ENCODE assay signal across 16 cellular contexts in genomic region chr14:101347893-101348777, GRCh38.
DNase-seq lines count a peak whose midpoint lies in the region; ATAC-seq and TF ChIP-seq lines count a peak whose summit lies in the region.
"Had no signal": no experiment of that assay in that cellular context is flagged by ENCODE, and none has a peak within 500 bp of the region (broad histone marks: within the 10 kb centered on the region; RNA-seq: fewer than 3 reads in every experiment).

No MANE protein-coding gene starts in this region.

- no peak overlapping the region for H4K91ac ChIP-seq in neuronal stem cell (ENCODE audit: low read depth, low read length, poor library complexity)

- no peaks in the 10 kb centered on the region for H3K4me1 Mint-ChIP-seq in type B pancreatic cell (ENCODE audit: unreplicated experiment)
- H3K4me1 Mint-ChIP-seq: CD8-positive, alpha-beta memory T cell had no signal

- H3K27ac Mint-ChIP-seq in type B pancreatic cell, result no peak overlapping the region
- H3K27ac Mint-ChIP-seq: CD8-positive, alpha-beta memory T cell had no signal

- H3K4me2 ChIP-seq in neuronal stem cell (ENCODE audit: insufficient read depth, low read length, poor library complexity, severe bottlenecking), result no peak overlapping the region
- H3K4me2 ChIP-seq: BLaER1 had no signal

- no peak overlapping the region for H2BK5ac ChIP-seq in neuronal stem cell (ENCODE audit: low read length)

- H4K8ac ChIP-seq in neuronal stem cell (ENCODE audit: low read depth, low read length), result no peak overlapping the region

- H3K4me1 ChIP-seq in neuronal stem cell (ENCODE audit: control insufficient read depth in 2 of 2, insufficient read depth in 1 of 2, low read depth in 1 of 2, low read length in 2 of 2), result no peaks in the 10 kb centered on the region
- H3K4me1 ChIP-seq: BLaER1, Caco-2 had no signal

- H3K9me3 ChIP-seq in neuronal stem cell (replicated peaks in 1 of 2; ENCODE audit: control insufficient read depth in 2 of 2, insufficient read depth in 1 of 2, low read depth in 1 of 2, low read length in 2 of 2), result peaks cover 0 to 4% of the 10 kb centered on the region in 2 donors

- peak overlapping the region; percentile 57 for H2AK5ac ChIP-seq in neuronal stem cell (ENCODE audit: low read depth, low read length)

- no peak overlapping the region for H2AFZ ChIP-seq in neuronal stem cell (ENCODE audit: low read length)
- H2AFZ ChIP-seq: GM23248 had no signal

- no CpG with 5 or more reads among the region's 8 CpGs for WGBS in neuronal stem cell (ENCODE audit: extremely low coverage in 2 of 2, insufficient read length in 2 of 2, insufficient replicate concordance in 1 of 2), 2 donors

- H3K18ac ChIP-seq in neuronal stem cell (ENCODE audit: low read length), result peak overlapping the region; percentile 35

- no peak overlapping the region for H3K9ac ChIP-seq in neuronal stem cell (ENCODE audit: low read depth, low read length, poor library complexity)
- H3K9ac ChIP-seq: BLaER1, GM23248 had no signal

- H3K79me1 ChIP-seq in neuronal stem cell (ENCODE audit: low read depth, low read length), result no peaks in the 10 kb centered on the region

- H3K27ac ChIP-seq in neuronal stem cell (replicated peaks; ENCODE audit: low read length) (no peak overlapping the region), brain microvascular endothelial cell (no peak overlapping the region)
- H3K27ac ChIP-seq: BLaER1, GM23248 had no signal

- H2BK15ac ChIP-seq in neuronal stem cell (ENCODE audit: low read length), result peak overlapping the region; percentile 75

- H3K23ac ChIP-seq in neuronal stem cell (ENCODE audit: low read depth, low read length, poor library complexity), result no peak overlapping the region

- H3K4me3 Mint-ChIP-seq in type B pancreatic cell, result no peak overlapping the region
- H3K4me3 Mint-ChIP-seq: CD8-positive, alpha-beta memory T cell had no signal

- no peak for ATAC-seq in GM18909 (IDR thresholded peaks at IDR 0.05; ENCODE audit: poor library complexity, unreplicated experiment)

- no peak overlapping the region for H3K14ac ChIP-seq in neuronal stem cell (ENCODE audit: low read length)

- no peaks in the 10 kb centered on the region for H3K9me3 Mint-ChIP-seq in type B pancreatic cell

- no peak overlapping the region for H2BK120ac ChIP-seq in neuronal stem cell (ENCODE audit: low read depth, low read length)

- peak overlapping the region; percentile 7 for H2BK12ac ChIP-seq in neuronal stem cell (ENCODE audit: low read length)

- H3K4me3 ChIP-seq in neuronal stem cell (ENCODE audit: low read length in 2 of 2), result no peak overlapping the region
- H3K4me3 ChIP-seq in brain microvascular endothelial cell (ENCODE audit: low read depth, low read length), result no peak overlapping the region
- H3K4me3 ChIP-seq: BLaER1, GM23248 had no signal

- in situ Hi-C loops in brain microvascular endothelial cell (cut with HindIII; ENCODE audit: low pct_ligation_motif_present, low sequenced_read_pairs), result no loop called here

- H3K36me3 Mint-ChIP-seq in type B pancreatic cell, result no peaks in the 10 kb centered on the region
- H3K36me3 Mint-ChIP-seq: CD8-positive, alpha-beta memory T cell had no signal

- no peak overlapping the region for H3K4ac ChIP-seq in neuronal stem cell (ENCODE audit: low read length)

- peaks cover 0 to 1% of the 10 kb centered on the region in 2 donors for H3K36me3 ChIP-seq in neuronal stem cell (replicated peaks in 1 of 2; ENCODE audit: control insufficient read depth in 2 of 2, insufficient read depth in 2 of 2, low read length in 2 of 2)
- no peaks in the 10 kb centered on the region for H3K36me3 ChIP-seq in brain microvascular endothelial cell (replicated peaks)

- H3K27me3 ChIP-seq in neuronal stem cell (ENCODE audit: control insufficient read depth in 3 of 3, insufficient read depth in 3 of 3, low read depth in 1 of 3, low read length in 3 of 3) (peaks cover 0 to 5% (median 0%) of the 10 kb centered on the region in 3 experiments), brain microvascular endothelial cell (replicated peaks) (no peaks in the 10 kb centered on the region)
- H3K27me3 ChIP-seq: BLaER1 had no signal

- DNase-seq in activated CD8-positive, alpha-beta memory T cell treated with anti-CD3 and anti-CD28 coated beads, Interleukin-2, amount 50 U/mL, for 48 hours, result peak; percentile 23
- DNase-seq in activated CD8-positive, alpha-beta memory T cell treated with anti-CD3 and anti-CD28 coated beads for 24 hours, result no peak
- DNase-seq in ecto neural progenitor cell (ENCODE audit: low spot score) (peak; percentile 24), neuronal stem cell (ENCODE audit: low spot score) (no peak), type B pancreatic cell (ENCODE audit: extremely low spot score, unreplicated experiment) (peak; percentile 45), brain microvascular endothelial cell (no peak), NCI-H2107 (lab: John Stamatoyannopoulos, UW) (no peak)
- DNase-seq: 8988T; AML-193; Caco-2; CD8-positive, alpha-beta memory T cell; DND-41; GDM1; GM23248 had no signal

- peaks cover 7% of the 10 kb centered on the region for H3K27me3 Mint-ChIP-seq in type B pancreatic cell

- TF ChIP-seq CTCF in type B pancreatic cell (conservative IDR thresholded peaks at IDR 0.05) (no peak), brain microvascular endothelial cell (IDR thresholded peaks at IDR 0.05; ENCODE audit: low read depth, low read length, missing control alignments) (no peak)

Comparison
In these comparisons a context has a peak if more than half of its experiments do, and no peak if none do; other contexts are left out.
1. DNase-seq: peak in activated CD8-positive, alpha-beta memory T cell treated with anti-CD3 and anti-CD28 coated beads, Interleukin-2, amount 50 U/mL, for 48 hours (single experiment), ecto neural progenitor cell (single experiment) and type B pancreatic cell (single experiment); none in activated CD8-positive, alpha-beta memory T cell treated with anti-CD3 and anti-CD28 coated beads for 24 hours (single experiment), neuronal stem cell (single experiment), brain microvascular endothelial cell (single experiment) and NCI-H2107 (single experiment).